ENCODE assay signal across 1 cellular context in genomic region chr19:13150187-13150918, GRCh38.
TF ChIP-seq lines count a peak whose summit lies in the region.

Gene IER2, plus strand, starts transcription at chr19:13150411. Its CDS starts 2,776 bp downstream, at chr19:13153187.
A gene with protein sequence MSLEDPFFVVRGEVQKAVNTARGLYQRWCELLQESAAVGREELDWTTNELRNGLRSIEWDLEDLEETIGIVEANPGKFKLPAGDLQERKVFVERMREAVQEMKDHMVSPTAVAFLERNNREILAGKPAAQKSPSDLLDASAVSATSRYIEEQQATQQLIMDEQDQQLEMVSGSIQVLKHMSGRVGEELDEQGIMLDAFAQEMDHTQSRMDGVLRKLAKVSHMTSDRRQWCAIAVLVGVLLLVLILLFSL (minus strand): TSS chr19:13150375. CDS start chr19:13150173, 202 bp downstream.

TF ChIP-seq in HepG2, 621 proteins besides CTCF, POLR2A, EP300 and RAD21 (continued from another document and continues in another):
- TF ChIP-seq ZXDC (CRISPR knock-in tag; IDR thresholded peaks at IDR 0.05) (no peak), CCAR2 (optimal IDR thresholded peaks at IDR 0.05; ENCODE audit: low read depth, low read length) (peak; percentile 58), ZBTB44 (CRISPR knock-in tag; IDR thresholded peaks at IDR 0.05) (no peak), POGZ (CRISPR knock-in tag; IDR thresholded peaks at IDR 0.05) (peak; percentile 56; the same call in 1 of the 2 replicates), ZNF883 (CRISPR knock-in tag; IDR thresholded peaks at IDR 0.05; ENCODE audit: not compliant biosample characterization) (no peak), ZNF451 (CRISPR knock-in tag; IDR thresholded peaks at IDR 0.05) (peak; percentile 39; the same call in 1 of the 2 replicates), GABPB1 (CRISPR knock-in tag; IDR thresholded peaks at IDR 0.05) (peak; percentile 98), SNRNP70 (IDR thresholded peaks at IDR 0.05; ENCODE audit: low read depth, low read length) (no peak), ZNF446 (CRISPR knock-in tag; IDR thresholded peaks at IDR 0.05) (no peak), MIER3 (CRISPR knock-in tag; IDR thresholded peaks at IDR 0.05; ENCODE audit: borderline replicate concordance) (peak; percentile 83; the same call in 1 of the 2 replicates), ZBTB1 (CRISPR knock-in tag; IDR thresholded peaks at IDR 0.05; ENCODE audit: borderline replicate concordance) (no peak), ZNF660 (CRISPR knock-in tag; IDR thresholded peaks at IDR 0.05; ENCODE audit: borderline replicate concordance, low read depth) (no peak), ZNF460 (CRISPR knock-in tag; IDR thresholded peaks at IDR 0.05; ENCODE audit: borderline replicate concordance) (0 out of 2 replicates have a peak, but pooled peaks have one; percentile 20), RBM39 (IDR thresholded peaks at IDR 0.05; ENCODE audit: low read depth, low read length, poor library complexity, severe bottlenecking) (peak; percentile 53), AGO1 (IDR thresholded peaks at IDR 0.05; ENCODE audit: low read depth, low read length, poor library complexity, severe bottlenecking) (peak; percentile 22), ATF2 (CRISPR knock-in tag; IDR thresholded peaks at IDR 0.05) (peak; percentile 59; the same call in 1 of the 2 replicates), RXRB (CRISPR knock-in tag; IDR thresholded peaks at IDR 0.05; ENCODE audit: borderline replicate concordance) (peak; percentile 77; the same call in 1 of the 2 replicates), TBX3 (IDR thresholded peaks at IDR 0.05; ENCODE audit: borderline replicate concordance) (no peak), KDM3A (CRISPR knock-in tag; IDR thresholded peaks at IDR 0.05; ENCODE audit: low read depth) (no peak), MAFF (IDR thresholded peaks at IDR 0.05; ENCODE audit: low read depth, low read length) (no peak), ZNF30 (CRISPR knock-in tag; IDR thresholded peaks at IDR 0.05) (no peak), ZNF678 (CRISPR knock-in tag; IDR thresholded peaks at IDR 0.05) (0 out of 2 replicates have a peak, but pooled peaks have one; percentile 24), ZNF431 (CRISPR knock-in tag; IDR thresholded peaks at IDR 0.05; ENCODE audit: borderline replicate concordance, low read depth) (no peak), ZNF44 (CRISPR knock-in tag; IDR thresholded peaks at IDR 0.05) (no peak), ARNT2 (CRISPR knock-in tag; IDR thresholded peaks at IDR 0.05; ENCODE audit: low read depth) (no peak), THAP11 (CRISPR knock-in tag; IDR thresholded peaks at IDR 0.05) (peak; percentile 94), ONECUT2 (CRISPR knock-in tag; IDR thresholded peaks at IDR 0.05) (no peak), KDM6A (CRISPR knock-in tag; IDR thresholded peaks at IDR 0.05; ENCODE audit: low read depth) (no peak), SMARCC2 (IDR thresholded peaks at IDR 0.05) (no peak), MTA1 (CRISPR knock-in tag; IDR thresholded peaks at IDR 0.05; ENCODE audit: borderline replicate concordance) (peak; percentile 74; the same call in 1 of the 2 replicates), MTF1 (CRISPR knock-in tag; IDR thresholded peaks at IDR 0.05) (no peak), HNF4G (IDR thresholded peaks at IDR 0.05; ENCODE audit: borderline replicate concordance, low read depth, low read length) (peak; percentile 39; the same call in 1 of the 2 replicates), HNF4G (CRISPR knock-in tag; IDR thresholded peaks at IDR 0.05; ENCODE audit: borderline replicate concordance, low read depth) (no peak), HOXA9 (CRISPR knock-in tag; IDR thresholded peaks at IDR 0.05; ENCODE audit: borderline replicate concordance) (0 out of 2 replicates have a peak, but pooled peaks have one; percentile 51), MAF1 (CRISPR knock-in tag; IDR thresholded peaks at IDR 0.05; ENCODE audit: borderline replicate concordance) (no peak), HINFP (CRISPR knock-in tag; IDR thresholded peaks at IDR 0.05; ENCODE audit: low read depth) (peak; percentile 54; the same call in 1 of the 2 replicates), SMAD3 (CRISPR knock-in tag; IDR thresholded peaks at IDR 0.05) (peak; percentile 93), SAFB2 (CRISPR knock-in tag; IDR thresholded peaks at IDR 0.05; ENCODE audit: borderline replicate concordance, low read depth) (no peak; the same call in 1 of the 2 replicates), ZFP82 (CRISPR knock-in tag; IDR thresholded peaks at IDR 0.05; ENCODE audit: borderline replicate concordance) (no peak), GATA4 (IDR thresholded peaks at IDR 0.05; ENCODE audit: borderline replicate concordance, low read depth) (no peak; the same call in 1 of the 2 replicates), SPEN (CRISPR knock-in tag; IDR thresholded peaks at IDR 0.05; ENCODE audit: low read depth) (peak; percentile 88; the same call in 1 of the 2 replicates), ZNF12 (CRISPR knock-in tag; IDR thresholded peaks at IDR 0.05) (no peak), BRD4 (CRISPR knock-in tag; IDR thresholded peaks at IDR 0.05) (no peak), RNF2 (conservative IDR thresholded peaks at IDR 0.05; ENCODE audit: low read depth) (no peak), ZNF331 (CRISPR knock-in tag; IDR thresholded peaks at IDR 0.05) (peak; percentile 87), ZNF556 (CRISPR knock-in tag; IDR thresholded peaks at IDR 0.05; ENCODE audit: borderline replicate concordance) (peak; percentile 52; the same call in 1 of the 2 replicates), HCFC1 (IDR thresholded peaks at IDR 0.05; ENCODE audit: low read depth, low read length) (peak; percentile 81), HDAC2 (CRISPR knock-in tag; IDR thresholded peaks at IDR 0.05) (peak; percentile 74), NR2F2 (IDR thresholded peaks at IDR 0.05; ENCODE audit: borderline replicate concordance, low read depth) (peak; percentile 51; the same call in 1 of the 2 replicates), ZBTB8A (CRISPR knock-in tag; IDR thresholded peaks at IDR 0.05; ENCODE audit: borderline replicate concordance, low read depth) (no peak), ZNF629 (CRISPR knock-in tag; conservative IDR thresholded peaks at IDR 0.05) (0 out of 2 replicates have a peak, but pooled peaks have one; percentile 7), ZNF180 (CRISPR knock-in tag; IDR thresholded peaks at IDR 0.05; ENCODE audit: borderline replicate concordance, low read depth) (no peak), ZIK1 (CRISPR knock-in tag; IDR thresholded peaks at IDR 0.05; ENCODE audit: borderline replicate concordance, low read depth) (0 out of 2 replicates have a peak, but pooled peaks have one; percentile 22), ZNF280B (CRISPR knock-in tag; IDR thresholded peaks at IDR 0.05; ENCODE audit: borderline replicate concordance) (peak; percentile 50; the same call in 1 of the 2 replicates), NCOR1 (IDR thresholded peaks at IDR 0.05; ENCODE audit: borderline replicate concordance, low read length) (peak; percentile 50; the same call in 1 of the 2 replicates)
- TF ChIP-seq, protein P1, sequence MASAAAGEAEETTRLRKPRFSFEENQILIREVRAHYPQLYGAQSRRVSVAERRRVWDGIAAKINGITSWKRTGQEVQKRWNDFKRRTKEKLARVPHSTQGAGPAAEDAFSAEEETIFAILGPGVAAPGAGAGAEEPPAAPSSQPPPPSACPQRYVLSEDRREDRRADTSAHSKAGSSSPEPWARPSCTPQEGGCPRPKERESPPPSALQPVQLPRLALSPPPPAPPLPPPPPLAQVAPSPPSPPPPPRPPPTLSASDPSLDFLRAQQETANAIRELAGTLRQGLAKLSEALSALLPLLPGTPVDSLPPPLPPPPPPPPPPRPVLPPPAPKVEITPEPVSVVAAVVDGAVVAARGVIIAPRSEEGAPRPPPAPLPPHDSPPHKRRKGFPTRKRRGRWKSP (CRISPR knock-in tag; IDR thresholded peaks at IDR 0.05) = peak; percentile 36; the same call in 1 of the 2 replicates
- TF ChIP-seq, protein P2, sequence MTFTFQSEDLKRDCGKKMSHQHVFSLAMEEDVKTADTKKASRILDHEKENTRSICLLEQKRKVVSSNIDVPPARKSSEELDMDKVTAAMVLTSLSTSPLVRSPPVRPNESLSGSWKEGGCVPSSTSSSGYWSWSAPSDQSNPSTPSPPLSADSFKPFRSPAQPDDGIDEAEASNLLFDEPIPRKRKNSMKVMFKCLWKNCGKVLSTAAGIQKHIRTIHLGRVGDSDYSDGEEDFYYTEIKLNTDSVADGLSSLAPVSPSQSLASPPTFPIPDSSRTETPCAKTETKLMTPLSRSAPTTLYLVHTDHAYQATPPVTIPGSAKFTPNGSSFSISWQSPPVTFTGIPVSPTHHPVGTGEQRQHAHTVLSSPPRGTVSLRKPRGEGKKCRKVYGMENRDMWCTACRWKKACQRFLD (CRISPR knock-in tag; IDR thresholded peaks at IDR 0.05; ENCODE audit: borderline replicate concordance) = no peak; the same call in 1 of the 2 replicates
- TF ChIP-seq, protein P3, sequence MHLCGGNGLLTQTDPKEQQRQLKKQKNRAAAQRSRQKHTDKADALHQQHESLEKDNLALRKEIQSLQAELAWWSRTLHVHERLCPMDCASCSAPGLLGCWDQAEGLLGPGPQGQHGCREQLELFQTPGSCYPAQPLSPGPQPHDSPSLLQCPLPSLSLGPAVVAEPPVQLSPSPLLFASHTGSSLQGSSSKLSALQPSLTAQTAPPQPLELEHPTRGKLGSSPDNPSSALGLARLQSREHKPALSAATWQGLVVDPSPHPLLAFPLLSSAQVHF (CRISPR knock-in tag; IDR thresholded peaks at IDR 0.05) = no peak
- TF ChIP-seq, protein P4, sequence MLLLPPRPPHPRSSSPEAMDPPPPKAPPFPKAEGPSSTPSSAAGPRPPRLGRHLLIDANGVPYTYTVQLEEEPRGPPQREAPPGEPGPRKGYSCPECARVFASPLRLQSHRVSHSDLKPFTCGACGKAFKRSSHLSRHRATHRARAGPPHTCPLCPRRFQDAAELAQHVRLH (CRISPR knock-in tag; IDR thresholded peaks at IDR 0.05; ENCODE audit: borderline replicate concordance, low read depth) = peak; percentile 95; the same call in 1 of the 2 replicates
- TF ChIP-seq, protein P5, sequence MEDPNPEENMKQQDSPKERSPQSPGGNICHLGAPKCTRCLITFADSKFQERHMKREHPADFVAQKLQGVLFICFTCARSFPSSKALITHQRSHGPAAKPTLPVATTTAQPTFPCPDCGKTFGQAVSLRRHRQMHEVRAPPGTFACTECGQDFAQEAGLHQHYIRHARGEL (CRISPR knock-in tag; IDR thresholded peaks at IDR 0.05) = no peak
